Comparison of ENCODE assay signal across 8 cellular contexts in the genomic region with DNA sequence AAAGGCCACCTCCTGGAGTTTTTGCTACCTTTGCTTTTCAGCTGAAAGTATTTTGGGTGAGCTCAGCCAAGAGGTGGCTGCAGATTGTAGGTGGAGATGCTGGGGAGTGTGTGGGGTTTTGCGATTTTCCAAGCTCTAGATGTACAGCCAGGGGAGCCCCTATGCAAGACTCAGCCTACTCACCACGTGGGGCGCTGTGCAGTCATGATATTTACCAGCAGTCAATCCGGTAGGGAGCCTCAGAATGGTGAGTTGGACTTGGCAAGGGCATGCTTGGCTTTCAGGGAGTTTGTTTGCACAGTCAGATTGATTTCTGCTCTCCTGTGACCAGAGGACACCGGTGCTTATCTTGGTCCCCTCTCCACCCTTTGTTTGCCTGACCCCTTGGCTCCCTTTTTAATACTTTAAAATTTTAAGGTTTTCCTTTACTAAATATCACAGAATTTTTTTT.
DNase-seq lines count a peak whose midpoint lies in the region; ATAC-seq, FAIRE-seq and TF ChIP-seq lines count a peak whose summit lies in the region.

No MANE protein-coding gene starts in this region.

- no peak overlapping the region for H3K9ac ChIP-seq in kidney (ENCODE audit: low read length in 2 of 2)

- no peak overlapping the region for H3K27ac ChIP-seq in kidney (ENCODE audit: low read depth in 2 of 2, low read length in 2 of 2)

- peak; percentile 95 for DNase-seq in A172 (ENCODE audit: low spot score)
- DNase-seq in GM12865 (ENCODE audit: low read depth): peak; percentile 52
- DNase-seq in NCI-H1092 (lab: John Stamatoyannopoulos, UW): peak; percentile 92
- DNase-seq in T-helper 22 cell (ENCODE audit: low read depth): peak; percentile 62
- no peak for DNase-seq in epithelial cell of proximal tubule (ENCODE audit: low read depth)
- DNase-seq in pulmonary artery endothelial cell (ENCODE audit: low read depth, low spot score): peak; percentile 7
- no peak for DNase-seq in kidney

- TF ChIP-seq CTCF in GM12865 (IDR thresholded peaks at IDR 0.05; ENCODE audit: insufficient read depth, low read depth, low read length, missing control alignments) (peak; percentile 52), epithelial cell of proximal tubule (conservative IDR thresholded peaks at IDR 0.05; ENCODE audit: low read depth, low read length) (peak; percentile 54), kidney (IDR thresholded peaks at IDR 0.05; ENCODE audit: borderline replicate concordance, extremely low read depth, insufficient read depth) (no peak)

- no peaks in the 10 kb centered on the region for H3K4me1 ChIP-seq in kidney (ENCODE audit: control insufficient read depth in 1 of 2, insufficient read depth in 1 of 2, low read depth in 1 of 2, low read length in 2 of 2)

- H3K36me3 ChIP-seq in kidney (ENCODE audit: control insufficient read depth in 1 of 2, insufficient read depth in 2 of 2, low read length in 2 of 2): no peaks in the 10 kb centered on the region

- no peaks in the 10 kb centered on the region for H3K9me3 ChIP-seq in kidney (ENCODE audit: control insufficient read depth in 1 of 2, low read length in 2 of 2)

- H3K4me3 ChIP-seq in GM12865 (ENCODE audit: low read depth, low read length) (no peak overlapping the region), epithelial cell of proximal tubule (ENCODE audit: low read depth, low read length) (no peak overlapping the region), kidney (ENCODE audit: low read length in 2 of 2) (no peak overlapping the region)

- FAIRE-seq in kidney (lab: Jason Lieb, UNC): no peak

- intact Hi-C loops in kidney (cut with DNase I): no loop called here

- no peak for ATAC-seq in GM21390 (IDR thresholded peaks at IDR 0.05; ENCODE audit: unreplicated experiment)

Comparison
In these comparisons a context has a peak if more than half of its experiments do, and no peak if none do; other contexts are left out.
1. DNase-seq: peak in A172 (single experiment), GM12865 (single experiment), NCI-H1092 (single experiment), T-helper 22 cell (single experiment) and pulmonary artery endothelial cell (single experiment); none in epithelial cell of proximal tubule (single experiment) and kidney (single experiment).